ENCODE assay signal across 9 cellular contexts in the genomic region with DNA sequence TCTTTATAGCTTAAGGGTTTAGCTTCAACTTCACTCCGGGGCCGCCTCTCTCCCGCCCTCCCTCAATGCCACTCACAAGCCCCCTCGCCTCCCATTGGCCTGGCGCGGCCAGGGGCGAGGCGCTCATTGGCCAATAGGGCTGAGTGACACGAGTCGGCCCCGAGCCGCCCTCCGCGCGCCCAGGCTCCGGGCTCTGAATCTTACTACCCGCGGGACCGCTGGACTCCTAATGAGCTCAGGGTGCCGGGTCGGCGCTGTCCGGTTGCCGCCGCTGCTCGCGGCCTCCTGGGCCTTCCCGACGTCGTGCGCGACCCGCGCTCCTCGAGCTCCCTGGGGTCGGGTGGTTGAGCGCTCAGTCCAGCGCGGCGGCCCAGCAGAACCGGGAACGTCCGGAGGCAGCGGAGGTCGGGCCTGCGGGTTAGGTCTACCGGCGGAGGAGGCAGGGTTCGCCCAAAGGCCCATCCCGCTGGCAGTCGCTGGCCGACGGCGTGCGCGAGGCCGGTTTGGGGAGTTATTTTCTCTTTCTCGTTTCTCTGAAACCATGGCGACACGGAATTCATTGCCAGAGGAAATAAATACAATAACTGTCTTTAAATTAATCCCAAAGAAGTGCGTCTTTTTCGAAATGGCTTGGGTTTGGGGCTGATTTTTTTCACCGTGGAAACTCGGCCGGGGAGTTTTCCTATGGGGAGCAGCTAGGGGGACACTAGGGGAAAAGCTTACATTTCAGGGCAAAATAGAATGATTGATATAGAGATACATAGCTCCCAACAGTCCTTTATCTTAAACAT. TPM values are rescaled to one million over a fixed set of nuclear protein-coding genes. Genes with fewer than 3 reads are reported as not detected.
DNase-seq lines count a peak whose midpoint lies in the region; ATAC-seq and TF ChIP-seq lines count a peak whose summit lies in the region.
"Had no signal": no experiment of that assay in that cellular context is flagged by ENCODE, and none has a peak within 500 bp of the region (broad histone marks: within the 10 kb centered on the region; RNA-seq: fewer than 3 reads in every experiment).

A gene with protein sequence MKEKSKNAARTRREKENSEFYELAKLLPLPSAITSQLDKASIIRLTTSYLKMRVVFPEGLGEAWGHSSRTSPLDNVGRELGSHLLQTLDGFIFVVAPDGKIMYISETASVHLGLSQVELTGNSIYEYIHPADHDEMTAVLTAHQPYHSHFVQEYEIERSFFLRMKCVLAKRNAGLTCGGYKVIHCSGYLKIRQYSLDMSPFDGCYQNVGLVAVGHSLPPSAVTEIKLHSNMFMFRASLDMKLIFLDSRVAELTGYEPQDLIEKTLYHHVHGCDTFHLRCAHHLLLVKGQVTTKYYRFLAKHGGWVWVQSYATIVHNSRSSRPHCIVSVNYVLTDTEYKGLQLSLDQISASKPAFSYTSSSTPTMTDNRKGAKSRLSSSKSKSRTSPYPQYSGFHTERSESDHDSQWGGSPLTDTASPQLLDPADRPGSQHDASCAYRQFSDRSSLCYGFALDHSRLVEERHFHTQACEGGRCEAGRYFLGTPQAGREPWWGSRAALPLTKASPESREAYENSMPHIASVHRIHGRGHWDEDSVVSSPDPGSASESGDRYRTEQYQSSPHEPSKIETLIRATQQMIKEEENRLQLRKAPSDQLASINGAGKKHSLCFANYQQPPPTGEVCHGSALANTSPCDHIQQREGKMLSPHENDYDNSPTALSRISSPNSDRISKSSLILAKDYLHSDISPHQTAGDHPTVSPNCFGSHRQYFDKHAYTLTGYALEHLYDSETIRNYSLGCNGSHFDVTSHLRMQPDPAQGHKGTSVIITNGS (minus strand): TSS at position 12 of the 791 bp plus-strand sequence. CDS start 1,453 bp downstream, outside the sequence.

- no peak within 1 kb of the TSS for H3K27ac Mint-ChIP-seq in WTC11

- intact Hi-C loops in Right ventricle myocardium superior (cut with DNase I) (no loop called here), heart right ventricle (cut with DNase I) (no loop called here), sigmoid colon (cut with DNase I) (no loop called here)

- no peaks in the 10 kb centered on the region; the same call in 1 of the 2 replicates for H3K27me3 Mint-ChIP-seq in WTC11 (ENCODE audit: low read depth)
- H3K27me3 Mint-ChIP-seq: central memory CD8-positive, alpha-beta T cell had no signal

- 3 to 4% methylated on average over 65 of the region's 65 CpGs for WGBS in heart right ventricle, 2 donors
- 5% methylated on average over 65 of the region's 65 CpGs for WGBS in sigmoid colon, 2 donors

- no peaks in the 10 kb centered on the region for H3K36me3 ChIP-seq in right atrium auricular region
- H3K36me3 ChIP-seq in heart right ventricle, result no peaks in the 10 kb centered on the region
- no peaks in the 10 kb centered on the region for H3K36me3 ChIP-seq in sigmoid colon

- CTCF ChIA-PET in WTC11 (lab: Charles Lee), result interaction anchor here (0.6 to 3.6 kb wide), 12 partner anchors 8 to 860 kb away, joined by 3 to 15 read pairs (median 4); no protein-coding TSS in a partner anchor

- H3K4me3 ChIP-seq in right atrium auricular region, result peak within 1 kb of the TSS in 1 of 2 donors; percentile 35
- peak within 1 kb of the TSS in 7 of 10 donors; percentile 17 to 43 (median 33) for H3K4me3 ChIP-seq in heart right ventricle
- H3K4me3 ChIP-seq in sigmoid colon, result peak within 1 kb of the TSS in 3 of 4 donors; percentile 11 to 28 (median 13)

- peak within 1 kb of the TSS; percentile 71 for H3K4me3 Mint-ChIP-seq in WTC11
- H3K4me3 Mint-ChIP-seq: central memory CD8-positive, alpha-beta T cell had no signal

- H3K4me1 Mint-ChIP-seq in WTC11, result peaks cover 68% of the 10 kb centered on the region

- H3K27ac ChIP-seq in right atrium auricular region (no peak within 1 kb of the TSS), heart right ventricle (no peak within 1 kb of the TSS), sigmoid colon (no peak within 1 kb of the TSS)

- POLR2A ChIA-PET in WTC11 (lab: Charles Lee), result interaction anchor here (0.9 kb wide), 1 partner anchor 9 kb away, joined by 3 read pairs; no protein-coding TSS in a partner anchor

- no peak for TF ChIP-seq EP300 in sigmoid colon (IDR thresholded peaks at IDR 0.05)

- DNase-seq in Right ventricle myocardium superior (peak; percentile 66), right atrium auricular region (ENCODE audit: low spot score) (no peak), WTC11 (ENCODE audit: low spot score) (peak; percentile 93), heart right ventricle (peak in 1 of 2 donors; percentile 43), sigmoid colon (no peak), NCI-H146 treated with DMSO at 0.1 percent for 48 hours (lab: John Stamatoyannopoulos, UW; ENCODE audit: unreplicated experiment) (no peak)

- H3K27me3 ChIP-seq in right atrium auricular region, result peaks cover 74 to 90% of the 10 kb centered on the region in 2 donors
- peaks cover 48 to 100% (median 100%) of the 10 kb centered on the region in 7 donors for H3K27me3 ChIP-seq in heart right ventricle
- peaks cover 80 to 100% (median 100%) of the 10 kb centered on the region in 3 donors for H3K27me3 ChIP-seq in sigmoid colon

- no peak for TF ChIP-seq POLR2A in sigmoid colon (IDR thresholded peaks at IDR 0.05)

- no peaks in the 10 kb centered on the region for H3K9me3 ChIP-seq in right atrium auricular region
- no peaks in the 10 kb centered on the region for H3K9me3 ChIP-seq in heart right ventricle
- peaks cover 0 to 5% (median 0%) of the 10 kb centered on the region in 4 donors for H3K9me3 ChIP-seq in sigmoid colon

- no peaks in the 10 kb centered on the region for H3K36me3 Mint-ChIP-seq in WTC11

- ATAC-seq in Right ventricle myocardium superior (ENCODE audit: poor library complexity) (peak; percentile 78), HG03521 (IDR thresholded peaks at IDR 0.05; ENCODE audit: unreplicated experiment) (peak; percentile 86), WTC11 (peak; percentile 89), heart right ventricle (peak; percentile 42 to 92 (median 75)), HG02870 (IDR thresholded peaks at IDR 0.05; ENCODE audit: unreplicated experiment) (no peak)

- H3K9me3 Mint-ChIP-seq in WTC11, result no peaks in the 10 kb centered on the region
- H3K9me3 Mint-ChIP-seq: central memory CD8-positive, alpha-beta T cell had no signal

- H3K4me1 ChIP-seq in right atrium auricular region, result peaks cover 0 to 26% of the 10 kb centered on the region in 2 donors
- peaks cover 0 to 43% (median 16%) of the 10 kb centered on the region in 9 donors for H3K4me1 ChIP-seq in heart right ventricle
- peaks cover 0 to 31% (median 23%) of the 10 kb centered on the region in 4 donors for H3K4me1 ChIP-seq in sigmoid colon

- TF ChIP-seq CTCF in right atrium auricular region (IDR thresholded peaks at IDR 0.05) (no peak), WTC11 (IDR thresholded peaks at IDR 0.05) (no peak), heart right ventricle (IDR thresholded peaks at IDR 0.05) (no peak), sigmoid colon (IDR thresholded peaks at IDR 0.05) (no peak)

TF ChIP-seq in WTC11, 78 proteins besides CTCF, POLR2A, EP300 and RAD21:
- TF ChIP-seq, protein P1, sequence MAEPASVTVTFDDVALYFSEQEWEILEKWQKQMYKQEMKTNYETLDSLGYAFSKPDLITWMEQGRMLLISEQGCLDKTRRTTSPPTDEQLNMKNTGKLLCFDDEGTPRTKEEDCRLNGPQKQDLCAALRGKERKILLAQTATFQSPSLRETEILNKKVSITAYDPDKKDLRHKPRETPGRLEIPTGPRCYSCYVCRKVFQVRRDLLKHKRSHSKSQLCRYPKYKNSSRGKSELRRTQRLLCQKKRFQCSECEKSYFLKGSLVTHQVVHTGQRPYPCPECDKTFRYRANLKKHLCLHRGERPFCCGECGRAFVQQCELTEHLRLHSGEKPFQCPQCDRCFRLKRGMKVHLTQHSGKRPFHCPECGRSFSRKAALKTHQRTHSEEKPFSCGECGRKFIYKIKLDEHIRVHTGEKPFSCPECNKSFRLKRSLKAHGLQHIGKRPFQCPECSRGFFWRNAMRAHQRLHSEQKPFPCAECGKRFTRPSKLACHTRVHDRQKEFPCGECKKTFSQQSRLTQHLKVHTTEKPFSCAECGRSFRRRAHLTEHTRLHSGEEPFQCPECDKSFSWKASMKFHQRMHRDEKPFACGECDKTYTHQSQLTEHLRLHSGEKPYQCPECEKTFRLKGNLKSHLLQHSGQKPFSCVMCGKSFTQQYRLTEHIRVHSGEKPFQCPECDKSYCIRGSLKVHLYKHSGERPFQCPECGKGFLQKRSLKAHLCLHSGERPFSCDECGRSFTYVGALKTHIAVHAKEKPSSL (CRISPR knock-in tag; conservative IDR thresholded peaks at IDR 0.05), result no peak
- TF ChIP-seq SOX15 (CRISPR knock-in tag; IDR thresholded peaks at IDR 0.05) (no peak), SP1 (CRISPR knock-in tag; conservative IDR thresholded peaks at IDR 0.05) (peak; percentile 51), NFYB (CRISPR knock-in tag; conservative IDR thresholded peaks at IDR 0.05; ENCODE audit: low read depth) (peak; percentile 99)
TF ChIP-seq in WTC11: peak in this region for 2.

RNA-seq across cellular contexts. Expression of the gene that starts here (rescaled TPM):
- total RNA-seq in Right ventricle myocardium superior (not detected), right atrium auricular region (not detected), WTC11 (2021) (0.09 to 0.11 TPM (median 0.11 TPM) in 3 replicates), heart right ventricle (not detected), sigmoid colon (not detected)
- polyA plus RNA-seq in heart right ventricle (not detected), sigmoid colon (not detected)

Comparison
In these comparisons a context has a peak if more than half of its experiments do, and no peak if none do; other contexts are left out.
1. Peak in DNase-seq and ATAC-seq in Right ventricle myocardium superior; RNA of the gene not detected or under 1 TPM.
2. Peak in DNase-seq and ATAC-seq in WTC11; RNA of the gene not detected or under 1 TPM.
3. Peak in ATAC-seq and H3K4me3 ChIP-seq in heart right ventricle; RNA of the gene not detected or under 1 TPM.